ENCODE assay signal across 30 cellular contexts in the genomic region with DNA sequence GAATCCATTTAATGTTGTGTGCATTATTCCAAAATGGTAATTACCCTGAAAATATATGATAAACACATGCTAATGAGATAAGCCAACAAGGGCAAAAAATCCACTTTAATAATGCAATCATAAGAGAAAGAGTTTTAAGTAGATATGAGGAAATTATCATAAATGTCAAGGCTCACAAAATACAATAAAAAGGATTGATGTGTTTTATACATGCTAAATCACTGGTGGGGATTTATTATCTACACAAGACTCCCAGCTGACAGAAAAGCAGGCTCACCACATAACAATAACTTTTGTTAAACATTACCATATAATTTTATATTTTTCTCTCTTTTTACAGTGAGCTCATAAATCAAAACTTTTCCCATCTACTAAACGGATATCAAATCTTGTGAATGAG.
"Had no signal": no experiment of that assay in that cellular context is flagged by ENCODE, and none has a peak within 500 bp of the region (broad histone marks: within the 10 kb centered on the region; RNA-seq: fewer than 3 reads in every experiment).

No MANE protein-coding gene starts in this region.

- H3K79me2 ChIP-seq: parathyroid adenoma had no signal

- H3K27ac Mint-ChIP-seq: naive thymus-derived CD4-positive, alpha-beta T cell; natural killer cell; progenitor cell of endocrine pancreas; stimulated activated effector memory CD8-positive, alpha-beta T cell treated with anti-CD3 and anti-CD28 coated beads, Interleukin-12 subunit alpha, Interleukin-12 subunit beta, amount 100 ng/mL, for 72 hours; stimulated activated naive B cell treated with anti-CD40 and anti-IgM and Interleukin-4, amounts not matched to agents 10 μg/mL and 1 μg/mL and 100 μg/mL, for 72 hours; stimulated activated naive CD8-positive, alpha-beta T cell treated with anti-CD3 and anti-CD28 coated beads, Interleukin-15, Interleukin-2, amounts not matched to agents 100 ng/mL and 50 ng/mL, for 24 hours had no signal

- H3K4me3 Mint-ChIP-seq: naive thymus-derived CD4-positive, alpha-beta T cell; natural killer cell; nephron; neural crest cell; stimulated activated effector memory CD8-positive, alpha-beta T cell treated with anti-CD3 and anti-CD28 coated beads, Interleukin-12 subunit alpha, Interleukin-12 subunit beta, amount 100 ng/mL, for 72 hours; stimulated activated naive B cell treated with anti-CD40 and anti-IgM and Interleukin-4, amounts not matched to agents 10 μg/mL and 1 μg/mL and 100 μg/mL, for 72 hours; stimulated activated naive CD8-positive, alpha-beta T cell treated with anti-CD3 and anti-CD28 coated beads, Interleukin-15, Interleukin-2, amounts not matched to agents 100 ng/mL and 50 ng/mL, for 24 hours had no signal

- H3K4me3 ChIP-seq: ovary, psoas muscle, right lobe of liver, sigmoid colon, stomach, thoracic aorta, thyroid gland, tibial nerve, upper lobe of left lung, vagina had no signal

- H3K9me3 ChIP-seq: neutrophil, ovary, psoas muscle, right lobe of liver, thoracic aorta, thyroid gland, vagina had no signal

- H3K27me3 ChIP-seq: neutrophil, ovary, right lobe of liver, sigmoid colon, stomach, thyroid gland, tibial nerve, upper lobe of left lung, vagina had no signal

- DNase-seq: naive thymus-derived CD4-positive, alpha-beta T cell; natural killer cell; nucleus accumbens; ovary; posterior cingulate gyrus; psoas muscle; right cardiac atrium; right lobe of liver; sigmoid colon; small intestine; stimulated activated CD4-positive, alpha-beta T cell treated with anti-CD3 and anti-CD28 coated beads, Interleukin-15, amount 100 ng/mL, for 24 hours; stimulated activated CD4-positive, alpha-beta T cell treated with anti-CD3 and anti-CD28 coated beads, Interleukin-2, amount 100 ng/mL, for 24 hours; stimulated activated CD4-positive, alpha-beta T cell treated with anti-CD3 and anti-CD28 coated beads, Interleukin-2, amount 100 ng/mL, for 48 hours; stimulated activated CD4-positive, alpha-beta T cell treated with anti-CD3 and anti-CD28 coated beads, Interleukin-4, amount 100 ng/mL, for 24 hours; stimulated activated naive B cell treated with anti-CD40 and anti-IgM and Interleukin-4, amounts not matched to agents 10 μg/mL and 1 μg/mL and 100 μg/mL, for 72 hours; stimulated activated naive CD4-positive, alpha-beta T cell treated with Interleukin-2 at 50 U/mL for 16 hours; stomach; thyroid gland; trophoblast cell; upper lobe of left lung had no signal

- H3K4me1 Mint-ChIP-seq: naive thymus-derived CD4-positive, alpha-beta T cell; natural killer cell; neural crest cell; stimulated activated effector memory CD8-positive, alpha-beta T cell treated with anti-CD3 and anti-CD28 coated beads, Interleukin-12 subunit alpha, Interleukin-12 subunit beta, amount 100 ng/mL, for 72 hours; stimulated activated naive B cell treated with anti-CD40 and anti-IgM and Interleukin-4, amounts not matched to agents 10 μg/mL and 1 μg/mL and 100 μg/mL, for 72 hours had no signal

- H2AFZ ChIP-seq: parathyroid adenoma had no signal

- H3K27me3 Mint-ChIP-seq: naive thymus-derived CD4-positive, alpha-beta T cell; stimulated activated naive CD8-positive, alpha-beta T cell treated with anti-CD3 and anti-CD28 coated beads, Interleukin-15, Interleukin-2, amounts not matched to agents 100 ng/mL and 50 ng/mL, for 24 hours had no signal

- H3K4me1 ChIP-seq: parathyroid adenoma, psoas muscle, right lobe of liver, sigmoid colon, stomach, thyroid gland, tibial nerve, upper lobe of left lung, vagina had no signal

- H3K36me3 ChIP-seq: neutrophil, ovary, right lobe of liver, sigmoid colon, stomach, thoracic aorta, thyroid gland, tibial nerve, upper lobe of left lung, vagina had no signal

- H3K27ac ChIP-seq: neutrophil, ovary, parathyroid adenoma, psoas muscle, right lobe of liver, sigmoid colon, stomach, thoracic aorta, thyroid gland, tibial nerve, upper lobe of left lung, vagina had no signal

- H3K36me3 Mint-ChIP-seq: naive thymus-derived CD4-positive, alpha-beta T cell; natural killer cell; stimulated activated effector memory CD8-positive, alpha-beta T cell treated with anti-CD3 and anti-CD28 coated beads, Interleukin-12 subunit alpha, Interleukin-12 subunit beta, amount 100 ng/mL, for 72 hours; stimulated activated naive B cell treated with anti-CD40 and anti-IgM and Interleukin-4, amounts not matched to agents 10 μg/mL and 1 μg/mL and 100 μg/mL, for 72 hours had no signal
